20 cellular contexts compared by ENCODE assay signal in genomic region chr7:107690611-107691010, GRCh38. TPM values are rescaled to one million over a fixed set of nuclear protein-coding genes. Genes with fewer than 3 reads are reported as not detected.
DNase-seq lines count a peak whose midpoint lies in the region; TF ChIP-seq lines count a peak whose summit lies in the region.
"Had no signal": no experiment of that assay in that cellular context is flagged by ENCODE, and none has a peak within 500 bp of the region (broad histone marks: within the 10 kb centered on the region; RNA-seq: fewer than 3 reads in every experiment).

No MANE protein-coding gene starts in this region.

- peak; percentile 61 for DNase-seq in EH (ENCODE audit: low read depth)
- peak; percentile 58 for DNase-seq in RPMI7951 (ENCODE audit: low read depth)
- DNase-seq in dermis blood vessel endothelial cell: peak; percentile 44
- peak; percentile 42 to 62 for DNase-seq in lung microvascular endothelial cell (ENCODE audit: low read depth in 2 of 2)
- DNase-seq in activated CD8-positive, alpha-beta memory T cell treated with anti-CD3 and anti-CD28 coated beads for 24 hours: no peak
- DNase-seq in kidney tubule cell (ENCODE audit: low spot score): no peak
- no peak for DNase-seq in suprapubic skin (ENCODE audit: low spot score in 2 of 2)
- no peak for DNase-seq in activated CD4-positive, alpha-beta T cell treated with anti-CD3 and anti-CD28 coated beads for 48 hours
- DNase-seq: activated CD4-positive, alpha-beta memory T cell treated with anti-CD3 and anti-CD28 coated beads, Interleukin-2, amount 10 ng/mL, durations not matched to agents 7 days and 5 days; activated naive CD4-positive, alpha-beta T cell treated with anti-CD3 and anti-CD28 coated beads, Interleukin-2, amount 10 ng/mL, durations not matched to agents 7 days and 5 days; activated T-cell treated with anti-CD3 and anti-CD28 coated beads, Interleukin-2, amount 50 U/mL, for 24 hours; left ventricle myocardium inferior; mucosa of descending colon; NCI-H2107; NCI-H69; T-helper 2 cell; tibial artery had no signal

- no peak overlapping the region for H3K4me3 ChIP-seq in suprapubic skin
- H3K4me3 ChIP-seq: left ventricle myocardium inferior, mucosa of descending colon, tibial artery had no signal

- 14% methylated on average over 2 of the region's 2 CpGs for WGBS in suprapubic skin

- no peaks in the 10 kb centered on the region for H3K9me3 ChIP-seq in suprapubic skin
- H3K9me3 ChIP-seq: left ventricle myocardium inferior, mucosa of descending colon, neutrophil, tibial artery had no signal

- H3K27me3 ChIP-seq in suprapubic skin: no peaks in the 10 kb centered on the region
- H3K27me3 ChIP-seq: tibial artery had no signal

- no peak overlapping the region for H3K27ac ChIP-seq in suprapubic skin
- H3K27ac ChIP-seq: epithelial cell of prostate, KMS-11, left ventricle myocardium inferior, neutrophil, tibial artery had no signal

- no peaks in the 10 kb centered on the region for H3K36me3 ChIP-seq in suprapubic skin
- H3K36me3 ChIP-seq: left ventricle myocardium inferior, neutrophil, tibial artery had no signal

- TF ChIP-seq POLR2A in suprapubic skin (IDR thresholded peaks at IDR 0.05): no peak

- no peak for TF ChIP-seq EP300 in suprapubic skin (IDR thresholded peaks at IDR 0.05)

- peaks cover 9% of the 10 kb centered on the region for H3K4me1 ChIP-seq in suprapubic skin

- no peak for TF ChIP-seq CTCF in suprapubic skin (IDR thresholded peaks at IDR 0.05)

RNA-seq across cellular contexts. Expression of gene SLC26A4, which starts 30.0 kb away (rescaled TPM):
- total RNA-seq in RPMI7951 (2014; rRNA removed; shearing (Covaris generic)): 1.4 and 1.5 TPM in 2 replicates
- total RNA-seq in dermis blood vessel endothelial cell: 8.0 and 9.4 TPM in 2 replicates
- total RNA-seq in lung microvascular endothelial cell: 6.5 and 9.8 TPM in 2 replicates
- under 1 TPM in 3 of 4 donors, not detected in 1; 0.13 to 0.26 (median 0.24) TPM for total RNA-seq in suprapubic skin

RNA-seq across cellular contexts. Expression of gene CBLL1, which starts 53.3 kb away (rescaled TPM):
- total RNA-seq in RPMI7951 (2014; rRNA removed; shearing (Covaris generic)): 43.4 and 44.9 TPM in 2 replicates
- total RNA-seq in dermis blood vessel endothelial cell: 18.1 and 18.9 TPM in 2 replicates
- 11.7 and 12.6 TPM in 2 replicates for total RNA-seq in lung microvascular endothelial cell
- total RNA-seq in suprapubic skin: 10 to 100 TPM; 47.4 to 63.0 (median 49.9) TPM

Comparison
In these comparisons a context has a peak if more than half of its experiments do, and no peak if none do; other contexts are left out.
1. DNase-seq: peak in EH (single experiment), RPMI7951 (single experiment), dermis blood vessel endothelial cell (single experiment) and lung microvascular endothelial cell (2 of 2); none in activated CD8-positive, alpha-beta memory T cell treated with anti-CD3 and anti-CD28 coated beads for 24 hours (single experiment), kidney tubule cell (single experiment), suprapubic skin (0 of 2) and activated CD4-positive, alpha-beta T cell treated with anti-CD3 and anti-CD28 coated beads for 48 hours (single experiment).